Comparison of ENCODE assay signal across 14 cellular contexts in genomic region chr7:129719980-129720732, GRCh38.
A peak's percentile ranks its signal among the peaks of the same experiment; 100 is the strongest.
DNase-seq lines count a peak whose midpoint lies in the region; ATAC-seq and TF ChIP-seq lines count a peak whose summit lies in the region.
"Had no signal": no experiment of that assay in that cellular context is flagged by ENCODE, and none has a peak within 500 bp of the region (broad histone marks: within the 10 kb centered on the region; RNA-seq: fewer than 3 reads in every experiment).

No MANE protein-coding gene starts in this region.

- peaks cover 6% of the 10 kb centered on the region; the same call in 1 of the 2 replicates for H3K9me3 Mint-ChIP-seq in WTC11
- H3K9me3 Mint-ChIP-seq: immature natural killer cell, natural killer cell had no signal

- no peak overlapping the region for H3K4me2 ChIP-seq in trophoblast cell (ENCODE audit: low read length)

- POLR2A ChIA-PET in WTC11 (lab: Charles Lee): no interaction called here

- no peaks in the 10 kb centered on the region for H3K27me3 Mint-ChIP-seq in WTC11 (ENCODE audit: low read depth)

- no peak overlapping the region for H3K18ac ChIP-seq in trophoblast cell (ENCODE audit: low read length)

- no peak overlapping the region for H3K9ac ChIP-seq in trophoblast cell (ENCODE audit: low read length)

- no peaks in the 10 kb centered on the region for H3K4me1 Mint-ChIP-seq in WTC11
- H3K4me1 Mint-ChIP-seq: immature natural killer cell, natural killer cell had no signal

- no peak overlapping the region for H3K4ac ChIP-seq in trophoblast cell (ENCODE audit: low read depth, low read length)

- H3K27ac ChIP-seq in trophoblast cell (ENCODE audit: low read depth, low read length) (peak overlapping the region; percentile 45), thyroid gland (no peak overlapping the region), right cardiac atrium (ENCODE audit: low read length) (no peak overlapping the region)
- H3K27ac ChIP-seq: breast epithelium, esophagus muscularis mucosa had no signal

- H2BK5ac ChIP-seq in trophoblast cell (ENCODE audit: low read depth, low read length, poor library complexity): no peak overlapping the region

- H3K27me3 ChIP-seq in trophoblast cell (ENCODE audit: insufficient read depth, low read length) (no peaks in the 10 kb centered on the region), thyroid gland (no peaks in the 10 kb centered on the region), right cardiac atrium (ENCODE audit: control insufficient read depth, insufficient read depth) (no peaks in the 10 kb centered on the region)
- H3K27me3 ChIP-seq: breast epithelium, esophagus muscularis mucosa had no signal

- TF ChIP-seq CTCF in WTC11 (IDR thresholded peaks at IDR 0.05) (no peak), thyroid gland (IDR thresholded peaks at IDR 0.05) (no peak)

- no peak overlapping the region for H2AK5ac ChIP-seq in trophoblast cell (ENCODE audit: low read length)

- DNase-seq in NCI-H2081 (lab: John Stamatoyannopoulos, UW): peak; percentile 10 to 41
- no peak for DNase-seq in NCI-H2081 treated with DMSO at 0.1 percent for 48 hours (lab: John Stamatoyannopoulos, UW)
- peak; percentile 65 for DNase-seq in NAMALWA (ENCODE audit: low spot score)
- no peak for DNase-seq in WTC11 (ENCODE audit: low spot score)
- peak in 1 of 2 donors; percentile 7 for DNase-seq in trophoblast cell
- DNase-seq in activated CD4-positive, CD25-positive, alpha-beta regulatory T cell treated with anti-CD3 and anti-CD28 coated beads, Interleukin-2, amount 50 U/mL, for 72 hours: no peak
- DNase-seq in thyroid gland: no peak
- no peak for DNase-seq in right cardiac atrium
- DNase-seq: activated T-cell treated with anti-CD3 and anti-CD28 coated beads, Interleukin-2, amount 50 U/mL, for 1 hour; immature natural killer cell; natural killer cell; stimulated activated CD4-positive, alpha-beta T cell treated with anti-CD3 and anti-CD28 coated beads, Interleukin-12 subunit alpha, Interleukin-12 subunit beta, amount 100 ng/mL, for 4 hours had no signal

- H4K8ac ChIP-seq in trophoblast cell (ENCODE audit: low read depth, low read length): no peak overlapping the region

- H3K4me3 Mint-ChIP-seq in WTC11: no peak overlapping the region
- H3K4me3 Mint-ChIP-seq: immature natural killer cell, natural killer cell had no signal

- no peak for TF ChIP-seq POLR2A in thyroid gland (IDR thresholded peaks at IDR 0.05)

- no peak overlapping the region for H3K14ac ChIP-seq in trophoblast cell (ENCODE audit: low read length)

- H2BK120ac ChIP-seq in trophoblast cell (ENCODE audit: insufficient read depth, low read length, poor library complexity): no peak overlapping the region

- no peak for ATAC-seq in WTC11
- ATAC-seq in right cardiac atrium: no peak
- ATAC-seq: natural killer cell had no signal

- H3K9me3 ChIP-seq in trophoblast cell (ENCODE audit: insufficient read depth, low read depth, low read length): no peaks in the 10 kb centered on the region
- H3K9me3 ChIP-seq in thyroid gland: no peaks in the 10 kb centered on the region
- H3K9me3 ChIP-seq in right cardiac atrium (ENCODE audit: control insufficient read depth, low read length): no peaks in the 10 kb centered on the region
- H3K9me3 ChIP-seq: breast epithelium, esophagus muscularis mucosa had no signal

- no peak overlapping the region for H2BK12ac ChIP-seq in trophoblast cell (ENCODE audit: low read length)

- H3K79me2 ChIP-seq in trophoblast cell (ENCODE audit: control insufficient read depth, insufficient read depth, low read length, poor library complexity): no peaks in the 10 kb centered on the region

- H3K36me3 ChIP-seq in trophoblast cell (ENCODE audit: control insufficient read depth in 1 of 2, insufficient read depth in 2 of 2, low read length in 2 of 2): peaks cover 5 to 8% of the 10 kb centered on the region in 2 experiments
- H3K36me3 ChIP-seq in thyroid gland: peaks cover 5 to 21% of the 10 kb centered on the region in 2 donors
- H3K36me3 ChIP-seq: breast epithelium had no signal

- intact Hi-C loops in thyroid gland (cut with DNase I): no loop called here
- intact Hi-C loops in right cardiac atrium (cut with DNase I): no loop called here

- H4K91ac ChIP-seq in trophoblast cell (ENCODE audit: low read depth, low read length): no peak overlapping the region

- H3K23ac ChIP-seq in trophoblast cell (ENCODE audit: low read length): no peak overlapping the region

- CTCF ChIA-PET in WTC11 (lab: Charles Lee): interaction anchor here (0.7 kb wide), 1 partner anchor 21 kb away, joined by 3 read pairs; no protein-coding TSS in a partner anchor

- peaks cover 52% of the 10 kb centered on the region for H3K36me3 Mint-ChIP-seq in WTC11

- H3K79me1 ChIP-seq in trophoblast cell (ENCODE audit: low read length): no peaks in the 10 kb centered on the region

- H3K27ac Mint-ChIP-seq in WTC11: peak overlapping the region; percentile 47

- H2AFZ ChIP-seq in trophoblast cell (ENCODE audit: insufficient read depth, low read length, poor library complexity): no peak overlapping the region

- H3K4me3 ChIP-seq in trophoblast cell (ENCODE audit: low read depth, low read length) (no peak overlapping the region), thyroid gland (replicated peaks in 1 of 3) (no peak overlapping the region), right cardiac atrium (ENCODE audit: low read length) (no peak overlapping the region)
- H3K4me3 ChIP-seq: breast epithelium, esophagus muscularis mucosa had no signal

- no peaks in the 10 kb centered on the region for H3K4me1 ChIP-seq in trophoblast cell (ENCODE audit: control insufficient read depth in 1 of 2, insufficient read depth in 2 of 2, low read length in 2 of 2)
- no peaks in the 10 kb centered on the region for H3K4me1 ChIP-seq in thyroid gland
- no peaks in the 10 kb centered on the region for H3K4me1 ChIP-seq in right cardiac atrium (ENCODE audit: control insufficient read depth, insufficient read depth, low read length)
- H3K4me1 ChIP-seq: breast epithelium, esophagus muscularis mucosa had no signal

- WGBS in trophoblast cell (ENCODE audit: extremely low coverage, insufficient coverage, insufficient read length): no CpG with 5 or more reads among the region's 6 CpGs
- WGBS in thyroid gland, 2 donors: 90 to 91% methylated on average over 6 of the region's 6 CpGs
- 86% methylated on average over 6 of the region's 6 CpGs for WGBS in right cardiac atrium

- no peak overlapping the region for H4K12ac ChIP-seq in trophoblast cell (ENCODE audit: low read depth, low read length)

TF ChIP-seq in WTC11, 78 proteins besides CTCF, POLR2A, EP300 and RAD21:
- no peak for TF ChIP-seq CBFB (CRISPR knock-in tag; IDR thresholded peaks at IDR 0.05; ENCODE audit: low read depth)
- peak; percentile 47 for TF ChIP-seq GABPB1 (CRISPR knock-in tag; IDR thresholded peaks at IDR 0.05)

Comparison
In these comparisons a context has a peak if more than half of its experiments do, and no peak if none do; other contexts are left out.
1. DNase-seq: peak in NCI-H2081 (2 of 2) and NAMALWA (single experiment); none in NCI-H2081 treated with DMSO at 0.1 percent for 48 hours (single experiment), WTC11 (single experiment), activated CD4-positive, CD25-positive, alpha-beta regulatory T cell treated with anti-CD3 and anti-CD28 coated beads, Interleukin-2, amount 50 U/mL, for 72 hours (single experiment), thyroid gland (0 of 2) and right cardiac atrium (0 of 3).